ENCODE assay signal across 7 cellular contexts in the genomic region with DNA sequence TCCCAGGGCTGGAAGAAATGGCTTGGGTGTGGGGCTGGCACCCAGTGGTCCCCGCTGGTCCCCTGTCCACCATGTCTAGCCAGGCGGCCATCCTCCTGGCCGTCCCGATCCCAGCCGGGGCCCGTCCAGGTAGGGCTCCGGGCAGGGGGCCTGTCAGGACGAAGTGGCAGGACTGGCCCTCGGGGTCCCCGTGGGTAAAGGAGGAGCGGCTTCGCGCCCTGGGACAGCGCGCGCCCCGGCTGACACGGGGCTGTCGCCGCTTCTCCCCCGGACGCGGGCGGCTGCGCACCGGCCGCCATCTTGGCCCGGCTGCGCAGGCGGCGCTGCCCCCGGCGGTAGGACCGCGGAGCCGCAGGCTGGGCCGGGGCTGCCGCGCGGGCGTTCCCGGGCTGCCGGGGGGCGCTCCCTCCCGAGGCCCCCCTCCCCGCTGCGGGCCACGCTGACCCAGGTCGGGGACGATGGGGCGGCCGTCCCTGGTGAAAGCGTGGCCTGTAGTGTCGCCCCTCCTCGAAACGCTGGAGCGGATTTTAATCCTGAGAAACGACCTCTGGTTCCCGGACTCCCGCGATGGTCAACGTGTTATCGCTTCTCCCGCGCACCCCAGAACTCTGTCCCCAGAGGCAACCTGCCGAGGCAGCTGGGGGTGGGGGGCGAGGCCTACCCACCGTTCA.
DNase-seq lines count a peak whose midpoint lies in the region; FAIRE-seq and TF ChIP-seq lines count a peak whose summit lies in the region.

No MANE protein-coding gene starts in this region.

- no peaks in the 10 kb centered on the region for H3K36me3 Mint-ChIP-seq in astrocyte (ENCODE audit: low read depth, unreplicated experiment)

- H3K4me1 ChIP-seq in HUES6 (ENCODE audit: control insufficient read depth, insufficient read depth, low read length), result peaks cover 32% of the 10 kb centered on the region
- peaks cover 5% of the 10 kb centered on the region for H3K4me1 ChIP-seq in astrocyte (ENCODE audit: insufficient read depth, low read length)
- H3K4me1 ChIP-seq in skeletal muscle tissue (ENCODE audit: control insufficient read depth in 3 of 3, insufficient read depth in 3 of 3, low read length in 3 of 3), result peaks cover 3 to 9% (median 8%) of the 10 kb centered on the region in 3 donors

- H3K27ac ChIP-seq in HUES6 (ENCODE audit: low read depth, low read length) (peak overlapping the region; percentile 92), astrocyte (ENCODE audit: low read depth, low read length) (peak overlapping the region; percentile 19), skeletal muscle tissue (ENCODE audit: low read depth, low read length) (peak overlapping the region; percentile 54)

- H3K27ac Mint-ChIP-seq in astrocyte (ENCODE audit: unreplicated experiment), result peak overlapping the region; percentile 72

- peak; percentile 65 for DNase-seq in ELF-1 (ENCODE audit: low read depth, low spot score)
- DNase-seq in astrocyte (ENCODE audit: low read depth), result no peak
- no peak for DNase-seq in LoVo (ENCODE audit: low spot score)
- no peak for DNase-seq in OCI-M2 (lab: John Stamatoyannopoulos, UW; ENCODE audit: unreplicated experiment)

- no peak for FAIRE-seq in astrocyte (lab: Jason Lieb, UNC)

- peak overlapping the region; percentile 96 for H3K9ac ChIP-seq in HUES6 (ENCODE audit: low read length)
- H3K9ac ChIP-seq in astrocyte (ENCODE audit: low read length), result peak overlapping the region; percentile 73
- peak overlapping the region; percentile 71 to 79 (median 74) for H3K9ac ChIP-seq in skeletal muscle tissue (ENCODE audit: low read depth in 1 of 3, low read length in 3 of 3)

- H3K4me2 ChIP-seq in astrocyte (ENCODE audit: low read length), result peak overlapping the region; percentile 84

- no peaks in the 10 kb centered on the region for H4K20me1 ChIP-seq in astrocyte (ENCODE audit: insufficient read depth, low read length)

- peak overlapping the region; percentile 88 for H2AFZ ChIP-seq in astrocyte (ENCODE audit: low read depth, low read length)

- H3K4me1 Mint-ChIP-seq in astrocyte (ENCODE audit: low read depth, unreplicated experiment), result peaks cover 1% of the 10 kb centered on the region

- H3K79me2 ChIP-seq in astrocyte (ENCODE audit: insufficient read depth, low read length), result no peaks in the 10 kb centered on the region

- H3K27me3 ChIP-seq in HUES6 (ENCODE audit: control insufficient read depth, insufficient read depth, low read length) (peaks cover 49% of the 10 kb centered on the region), astrocyte (ENCODE audit: insufficient read depth, low read length) (no peaks in the 10 kb centered on the region), skeletal muscle tissue (ENCODE audit: control insufficient read depth in 3 of 3, insufficient read depth in 3 of 3, low read length in 3 of 3) (peaks cover 0 to 14% (median 0%) of the 10 kb centered on the region in 3 donors)

- no peak for TF ChIP-seq CTCF in astrocyte (IDR thresholded peaks at IDR 0.05; ENCODE audit: insufficient read depth, low read depth, low read length)

- no peaks in the 10 kb centered on the region for H3K36me3 ChIP-seq in HUES6 (ENCODE audit: control insufficient read depth, insufficient read depth, low read length)
- H3K36me3 ChIP-seq in astrocyte (ENCODE audit: insufficient read depth, low read length), result no peaks in the 10 kb centered on the region
- no peaks in the 10 kb centered on the region for H3K36me3 ChIP-seq in skeletal muscle tissue (ENCODE audit: control insufficient read depth in 3 of 3, insufficient read depth in 3 of 3, low read length in 3 of 3)

- H3K4me3 ChIP-seq in HUES6 (ENCODE audit: low read depth, low read length) (peak overlapping the region; percentile 72), astrocyte (ENCODE audit: insufficient read depth, low read depth, low read length) (peak overlapping the region; percentile 54), iPS-18c (ENCODE audit: insufficient read depth, low read depth, low read length) (peak overlapping the region; percentile 51), skeletal muscle tissue (ENCODE audit: low read length in 3 of 3) (peak overlapping the region; percentile 48 to 68 (median 63))

- peak overlapping the region; percentile 85 for H3K4me3 Mint-ChIP-seq in astrocyte (ENCODE audit: unreplicated experiment)

- H3K9me3 Mint-ChIP-seq in astrocyte (ENCODE audit: unreplicated experiment), result peaks cover 4% of the 10 kb centered on the region

- peaks cover 13% of the 10 kb centered on the region for H3K27me3 Mint-ChIP-seq in astrocyte (ENCODE audit: low read depth, unreplicated experiment)

- H3K9me3 ChIP-seq in HUES6 (ENCODE audit: control insufficient read depth, insufficient read depth, low read depth, low read length) (no peaks in the 10 kb centered on the region; the same call in 1 of the 2 replicates), astrocyte (ENCODE audit: insufficient read depth, low read depth, low read length) (no peaks in the 10 kb centered on the region), iPS-18c (ENCODE audit: control insufficient read depth, insufficient read depth, low read length) (peaks cover 11% of the 10 kb centered on the region), skeletal muscle tissue (ENCODE audit: control insufficient read depth in 3 of 3, low read length in 3 of 3) (no peaks in the 10 kb centered on the region)

Comparison
In these comparisons a context has a peak if more than half of its experiments do, and no peak if none do; other contexts are left out.
1. H3K27ac ChIP-seq: peak in every context shown above with its lines; median percentile 92 in HUES6; 54 in skeletal muscle tissue; 19 in astrocyte.